18 cellular contexts compared by ENCODE assay signal in the genomic region with DNA sequence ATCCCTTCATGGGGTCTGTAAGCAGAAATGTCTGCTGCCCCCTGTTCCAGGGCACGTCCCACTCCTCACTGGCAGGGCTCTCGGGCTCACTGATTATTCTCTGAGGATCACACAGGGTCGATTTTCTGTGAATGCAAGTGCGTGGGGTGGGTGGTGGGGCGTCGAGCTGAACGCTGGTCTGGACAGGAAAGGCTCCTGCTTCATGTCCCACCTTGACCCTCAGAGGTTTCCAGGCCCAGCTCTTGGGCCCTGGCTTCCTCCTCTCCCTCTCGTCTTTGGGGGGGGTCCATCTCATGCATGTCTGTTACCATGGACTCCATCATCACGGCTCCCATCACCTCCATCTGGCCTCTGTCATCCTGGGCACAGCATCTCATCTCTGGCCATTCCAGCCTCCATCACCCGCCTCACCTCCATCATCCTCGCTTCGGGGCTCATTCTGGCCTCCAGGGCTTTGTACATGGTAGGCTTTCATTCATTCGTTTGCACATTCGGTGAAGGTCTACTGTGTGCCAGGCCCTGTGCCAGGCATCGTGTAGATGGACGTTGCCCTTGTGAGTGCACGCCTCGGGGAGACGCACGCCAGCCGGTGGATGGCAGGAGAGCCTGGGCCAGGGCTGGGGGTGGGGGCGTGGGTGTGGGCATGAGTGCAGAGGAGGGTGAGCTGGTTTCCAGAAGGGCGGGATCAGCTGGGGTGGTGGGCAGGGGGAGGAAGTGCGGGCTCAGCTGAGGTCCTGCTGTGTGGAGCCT. TPM values are rescaled to one million over a fixed set of nuclear protein-coding genes. Genes with fewer than 3 reads are reported as not detected.
"Had no signal": no experiment of that assay in that cellular context is flagged by ENCODE, and none has a peak within 500 bp of the region (broad histone marks: within the 10 kb centered on the region; RNA-seq: fewer than 3 reads in every experiment).

No MANE protein-coding gene starts in this region.

- H3K4me3 Mint-ChIP-seq: activated CD4-positive, alpha-beta memory T cell treated with anti-CD3 and anti-CD28 coated beads, Interleukin-2, amount 10 ng/mL, durations not matched to agents 7 days and 5 days; activated T-cell treated with anti-CD3 and anti-CD28 coated beads, Interleukin-2, amount 50 U/mL, for 72 hours had no signal

- H3K9me3 Mint-ChIP-seq: activated T-cell treated with anti-CD3 and anti-CD28 coated beads, Interleukin-2, amount 50 U/mL, for 72 hours had no signal

- DNase-seq: activated CD4-positive, alpha-beta memory T cell treated with anti-CD3 and anti-CD28 coated beads, Interleukin-2, amount 10 ng/mL, durations not matched to agents 7 days and 5 days; activated CD4-positive, alpha-beta T cell treated with anti-CD3 and anti-CD28 coated beads for 4 hours; activated CD8-positive, alpha-beta memory T cell treated with anti-CD3 and anti-CD28 coated beads, Interleukin-2, amount 50 U/mL, for 48 hours; activated T-cell treated with anti-CD3 and anti-CD28 coated beads, Interleukin-2, amount 50 U/mL, for 72 hours; erythroblast; islet precursor cell; small intestine; stimulated activated CD4-positive, alpha-beta T cell treated with anti-CD3 and anti-CD28 coated beads, Interleukin-4, amount 100 ng/mL, for 4 hours; stimulated activated CD8-positive, alpha-beta memory T cell treated with anti-CD3 and anti-CD28 coated beads, Interleukin-4, amount 100 ng/mL, for 48 hours; stimulated activated naive CD4-positive, alpha-beta T cell treated with Interleukin-2 at 50 U/mL for 16 hours; substantia nigra; T-helper 2 cell; trophoblast cell had no signal

- H2AFZ ChIP-seq: hepatocyte had no signal

- H3K36me3 ChIP-seq: ascending aorta, breast epithelium, gastroesophageal sphincter had no signal

- H3K27me3 ChIP-seq: ascending aorta, breast epithelium, gastroesophageal sphincter, hepatocyte had no signal

- H3K4me2 ChIP-seq: hepatocyte had no signal

- H3K4me1 ChIP-seq: ascending aorta, breast epithelium, gastroesophageal sphincter had no signal

- H3K4me3 ChIP-seq: ascending aorta, breast epithelium, gastroesophageal sphincter, hepatocyte had no signal

- H3K4me1 Mint-ChIP-seq: activated CD4-positive, alpha-beta memory T cell treated with anti-CD3 and anti-CD28 coated beads, Interleukin-2, amount 10 ng/mL, durations not matched to agents 7 days and 5 days had no signal

- ATAC-seq: activated T-cell treated with anti-CD3 and anti-CD28 coated beads, Interleukin-2, amount 50 U/mL, for 72 hours; gastroesophageal sphincter had no signal

- H3K9me3 ChIP-seq: ascending aorta, breast epithelium, gastroesophageal sphincter had no signal

- H3K27me3 Mint-ChIP-seq: activated CD4-positive, alpha-beta memory T cell treated with anti-CD3 and anti-CD28 coated beads, Interleukin-2, amount 10 ng/mL, durations not matched to agents 7 days and 5 days had no signal

- H3K27ac ChIP-seq: ascending aorta, breast epithelium, gastroesophageal sphincter, hepatocyte had no signal

- H3K27ac Mint-ChIP-seq: activated CD4-positive, alpha-beta memory T cell treated with anti-CD3 and anti-CD28 coated beads, Interleukin-2, amount 10 ng/mL, durations not matched to agents 7 days and 5 days; activated T-cell treated with anti-CD3 and anti-CD28 coated beads, Interleukin-2, amount 50 U/mL, for 72 hours had no signal

RNA-seq across cellular contexts. Expression of a gene that starts 34.7 kb away (rescaled TPM):
- total RNA-seq: activated CD4-positive, alpha-beta memory T cell treated with anti-CD3 and anti-CD28 coated beads, Interleukin-2, amount 10 ng/mL, durations not matched to agents 7 days and 5 days; activated T-cell treated with anti-CD3 and anti-CD28 coated beads, Interleukin-2, amount 50 U/mL, for 72 hours; ascending aorta; breast epithelium; dermis microvascular lymphatic vessel endothelial cell had no signal
- polyA plus RNA-seq: small intestine had no signal

RNA-seq across cellular contexts. Expression of a gene that starts 42.9 kb away (rescaled TPM):
- total RNA-seq: activated CD4-positive, alpha-beta memory T cell treated with anti-CD3 and anti-CD28 coated beads, Interleukin-2, amount 10 ng/mL, durations not matched to agents 7 days and 5 days; activated T-cell treated with anti-CD3 and anti-CD28 coated beads, Interleukin-2, amount 50 U/mL, for 72 hours; hepatocyte had no signal
- polyA plus RNA-seq: hepatocyte had no signal
